8 cellular contexts compared by ENCODE assay signal in genomic region chr2:43312751-43313641, GRCh38.
DNase-seq lines count a peak whose midpoint lies in the region; ATAC-seq, FAIRE-seq and TF ChIP-seq lines count a peak whose summit lies in the region.

No MANE protein-coding gene starts in this region.

- H3K9me3 Mint-ChIP-seq in nephron: no peaks in the 10 kb centered on the region

- DNase-seq in BE2C (peak; percentile 53), MV-4-11 (lab: John Stamatoyannopoulos, UW) (peak; percentile 29), dermis blood vessel endothelial cell (peak; percentile 26), small intestine (no peak), head of caudate nucleus (no peak)

- H3K27me3 ChIP-seq in BE2C: no peaks in the 10 kb centered on the region
- no peaks in the 10 kb centered on the region for H3K27me3 ChIP-seq in small intestine (ENCODE audit: control insufficient read depth in 2 of 2, insufficient read depth in 2 of 2, low read length in 2 of 2)

- H3K9me3 ChIP-seq in BE2C: no peaks in the 10 kb centered on the region
- H3K9me3 ChIP-seq in small intestine (ENCODE audit: control insufficient read depth, low read depth): no peaks in the 10 kb centered on the region

- FAIRE-seq in small intestine (lab: Jason Lieb, UNC): no peak

- H3K27ac ChIP-seq in small intestine (ENCODE audit: low read depth in 1 of 2, low read length in 1 of 2): peak overlapping the region in 1 of 2 donors; percentile 28

- H3K4me1 ChIP-seq in BE2C (peaks cover 19% of the 10 kb centered on the region), small intestine (ENCODE audit: control insufficient read depth in 2 of 2, insufficient read depth in 1 of 2, low read depth in 1 of 2, low read length in 1 of 2) (peaks cover 0 to 8% of the 10 kb centered on the region in 2 donors)

- H3K4me3 ChIP-seq in BE2C (ENCODE audit: low read depth, low read length) (no peak overlapping the region), small intestine (ENCODE audit: low read depth in 1 of 2, low read length in 2 of 2) (no peak overlapping the region)

- no peaks in the 10 kb centered on the region for H3K36me3 Mint-ChIP-seq in nephron (ENCODE audit: low read depth)

- H3K27ac Mint-ChIP-seq in nephron: peak overlapping the region; percentile 93 to 96 (median 94)

- intact Hi-C loops in head of caudate nucleus (cut with DNase I): no loop called here

- H3K27me3 Mint-ChIP-seq in nephron (ENCODE audit: low read depth): no peaks in the 10 kb centered on the region

- peak overlapping the region in 1 of 3 experiments; percentile 13 for H3K4me3 Mint-ChIP-seq in nephron

- WGBS in small intestine, 3 donors: 60 to 73% (median 64%) methylated on average over 7 of the region's 7 CpGs

- H3K4me1 Mint-ChIP-seq in nephron: peaks cover 51% of the 10 kb centered on the region

- TF ChIP-seq CTCF in BE2C (IDR thresholded peaks at IDR 0.05; ENCODE audit: low read depth, low read length) (no peak), nephron (IDR thresholded peaks at IDR 0.05; ENCODE audit: unreplicated experiment in 3 of 3) (no peak)

- ATAC-seq in GM21619 (IDR thresholded peaks at IDR 0.05; ENCODE audit: unreplicated experiment): no peak
- ATAC-seq in HG03439 (IDR thresholded peaks at IDR 0.05; ENCODE audit: unreplicated experiment): no peak

- no peaks in the 10 kb centered on the region for H3K36me3 ChIP-seq in BE2C
- no peaks in the 10 kb centered on the region for H3K36me3 ChIP-seq in small intestine (ENCODE audit: control insufficient read depth in 2 of 2, insufficient read depth in 2 of 2, low read length in 2 of 2)

Comparison
In these comparisons a context has a peak if more than half of its experiments do, and no peak if none do; other contexts are left out.
1. DNase-seq: peak in BE2C (single experiment), MV-4-11 (single experiment) and dermis blood vessel endothelial cell (single experiment); none in small intestine (single experiment) and head of caudate nucleus (0 of 42).